In the genomic region with DNA sequence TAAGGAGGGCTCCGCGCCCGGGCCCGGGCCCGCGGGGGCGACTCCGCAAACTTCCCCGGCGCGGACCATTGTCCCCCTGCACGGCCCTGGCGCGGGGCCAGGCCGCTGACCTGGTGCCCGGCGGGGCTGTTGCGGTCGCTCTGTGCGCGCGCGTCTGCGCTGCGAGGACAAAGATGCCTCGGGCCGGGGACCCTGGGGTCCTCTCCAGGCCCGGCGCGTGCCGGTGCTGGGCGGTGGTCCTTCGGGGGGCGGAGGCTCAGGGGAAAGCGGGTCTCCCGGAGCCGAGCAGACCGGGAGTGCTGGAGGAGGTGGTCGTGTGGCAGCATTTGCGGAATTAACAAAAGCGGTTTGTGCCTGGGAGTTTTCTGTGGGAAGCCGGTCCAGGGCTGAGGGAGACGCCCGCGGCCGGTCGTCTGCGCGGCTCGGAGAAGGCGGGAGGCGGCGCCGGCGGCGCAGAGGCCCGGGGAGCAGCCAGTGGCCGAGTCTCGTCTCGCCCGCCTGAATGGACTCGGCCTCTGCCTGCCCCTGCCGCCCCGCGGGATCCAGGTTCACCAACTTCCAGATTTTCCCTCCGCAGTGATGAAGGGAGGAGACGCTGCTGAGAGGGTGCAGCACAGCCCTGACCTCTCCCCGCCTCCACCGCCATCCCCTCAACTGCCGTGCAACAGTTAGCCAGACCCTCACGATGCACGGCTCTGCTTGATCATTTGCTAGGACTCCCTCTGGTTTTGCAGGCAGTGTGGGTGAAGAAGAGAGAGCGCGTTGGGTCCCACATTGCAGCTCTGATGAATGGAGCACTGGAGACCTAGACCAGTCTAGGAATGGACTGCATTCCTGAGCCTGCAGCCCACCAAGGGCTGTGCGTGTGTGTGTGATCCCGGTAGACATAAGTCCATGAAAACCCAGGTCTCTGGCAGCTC, we compare ENCODE assay signal across 8 cellular contexts. TPM values are rescaled to one million over a fixed set of nuclear protein-coding genes. Genes with fewer than 3 reads are reported as not detected.
A peak's percentile ranks its signal among the peaks of the same experiment; 100 is the strongest.
DNase-seq lines count a peak whose midpoint lies in the region; ATAC-seq and TF ChIP-seq lines count a peak whose summit lies in the region.

No MANE protein-coding gene starts in this region.

- H3K79me1 ChIP-seq in IMR-90 (ENCODE audit: low read depth in 1 of 2, low read length in 2 of 2), result no peaks in the 10 kb centered on the region

- H3K9me3 ChIP-seq in IMR-90 (ENCODE audit: control insufficient read depth, insufficient read depth, low read length) (no peaks in the 10 kb centered on the region), esophagus (ENCODE audit: control insufficient read depth in 2 of 2, insufficient read depth in 1 of 2, low read depth in 1 of 2, low read length in 1 of 2) (no peaks in the 10 kb centered on the region), muscle layer of colon (ENCODE audit: low read length) (no peaks in the 10 kb centered on the region)

- H2AK9ac ChIP-seq in IMR-90 (replicated peaks; ENCODE audit: low read depth, low read length, poor library complexity), result peak overlapping the region; percentile 66

- peaks cover 6% of the 10 kb centered on the region for H4K20me1 ChIP-seq in IMR-90 (ENCODE audit: insufficient read depth, low read length)

- CTCF ChIA-PET in AG04449 (lab: Yijun Ruan, JAX), result interaction anchor here (1.0 to 1.6 kb wide), 5 partner anchors 11 to 632 kb away, joined by 3 to 5 read pairs (median 4); no protein-coding TSS in a partner anchor
- CTCF ChIA-PET in IMR-90 (lab: Yijun Ruan, JAX), result no interaction called here

- H3K27me3 ChIP-seq in IMR-90 (ENCODE audit: control insufficient read depth, insufficient read depth, low read length), result peaks cover 12% of the 10 kb centered on the region; the same call in 1 of the 2 replicates
- no peaks in the 10 kb centered on the region for H3K27me3 ChIP-seq in esophagus (ENCODE audit: control insufficient read depth in 1 of 2, insufficient read depth in 2 of 2, low read length in 2 of 2)
- no peaks in the 10 kb centered on the region for H3K27me3 ChIP-seq in muscle layer of colon (ENCODE audit: control insufficient read depth in 1 of 2, insufficient read depth in 2 of 2, low read length in 2 of 2)

- intact Hi-C loops in IMR-90 (cut with micrococcal nuclease), result loop anchor here (5.0 kb wide), 5 partner anchors 35 to 155 kb away; a partner anchor contains a TSS

- peak overlapping the region; percentile 82 for H3K4me2 ChIP-seq in IMR-90 (ENCODE audit: low read depth, low read length)

- in situ Hi-C loops in IMR-90 (cut with MboI; ENCODE audit: low sequenced_read_pairs), result no loop called here

- H4K5ac ChIP-seq in IMR-90 (ENCODE audit: low read depth, low read length), result no peak overlapping the region

- H3K56ac ChIP-seq in IMR-90 (ENCODE audit: extremely low read depth, insufficient read depth, low read length), result no peak overlapping the region

- H3K14ac ChIP-seq in IMR-90 (replicated peaks; ENCODE audit: low read depth, low read length), result no peak overlapping the region

- POLR2A ChIA-PET in AG04449 (lab: Yijun Ruan, JAX), result interaction anchor here (0.7 to 1.0 kb wide), 2 partner anchors 13 to 84 kb away, joined by 3 read pairs; no protein-coding TSS in a partner anchor
- POLR2A ChIA-PET in IMR-90 (lab: Charles Lee; ENCODE audit: unreplicated experiment), result no interaction called here

- no peak overlapping the region for H3K18ac ChIP-seq in IMR-90 (ENCODE audit: low read depth, low read length)

- TF ChIP-seq CTCF in AG04449 (IDR thresholded peaks at IDR 0.05; ENCODE audit: insufficient read depth, low read length, missing control alignments) (no peak), IMR-90 (conservative IDR thresholded peaks at IDR 0.05; ENCODE audit: low read depth, low read length) (no peak)

- peak overlapping the region; percentile 93 for H2AFZ ChIP-seq in IMR-90 (replicated peaks; ENCODE audit: low read length, poor library complexity)

- no peak for DNase-seq in AG04449 (ENCODE audit: low read depth, low spot score)
- peak; percentile 10 for DNase-seq in IMR-90
- DNase-seq in activated CD4-positive, alpha-beta T cell treated with anti-CD3 and anti-CD28 coated beads, Interleukin-2, amount 50 U/mL, for 48 hours, result peak; percentile 17 to 23

- peak; percentile 12 for ATAC-seq in GM18511 (IDR thresholded peaks at IDR 0.05; ENCODE audit: unreplicated experiment)
- ATAC-seq in IMR-90 (ENCODE audit: low read depth), result peak; percentile 28
- no peak for ATAC-seq in GM21825 (IDR thresholded peaks at IDR 0.05; ENCODE audit: unreplicated experiment)

- H3K9ac ChIP-seq in IMR-90 (ENCODE audit: low read depth, low read length) (no peak overlapping the region), muscle layer of colon (ENCODE audit: low read length) (peak overlapping the region; percentile 6)

- H3K4ac ChIP-seq in IMR-90 (ENCODE audit: low read depth, low read length), result no peak overlapping the region

- no peaks in the 10 kb centered on the region for H3K36me3 ChIP-seq in IMR-90 (ENCODE audit: control insufficient read depth, insufficient read depth, low read length)
- no peaks in the 10 kb centered on the region for H3K36me3 ChIP-seq in esophagus (ENCODE audit: control insufficient read depth in 2 of 2, insufficient read depth in 2 of 2, low read length in 1 of 2)
- H3K36me3 ChIP-seq in muscle layer of colon (ENCODE audit: insufficient read depth, low read length), result no peaks in the 10 kb centered on the region
- H3K36me3 ChIP-seq in urinary bladder (ENCODE audit: insufficient read depth), result no peaks in the 10 kb centered on the region

- no peak overlapping the region for H4K91ac ChIP-seq in IMR-90 (ENCODE audit: insufficient read depth, low read depth, low read length)

- BruUV-seq in IMR-90 (replicated peaks; lab: Mats Ljungman, UMichigan), result no TSS peak

- H3K27ac ChIP-seq in IMR-90 (ENCODE audit: insufficient read depth, low read length) (no peak overlapping the region), esophagus (ENCODE audit: low read depth in 2 of 2, low read length in 1 of 2) (peak overlapping the region in 1 of 2 donors; percentile 51), muscle layer of colon (ENCODE audit: low read depth, low read length) (peak overlapping the region; percentile 61), urinary bladder (ENCODE audit: low read depth) (no peak overlapping the region)

- peak overlapping the region; percentile 65 for H3K4me3 ChIP-seq in AG04449 (ENCODE audit: low read depth, low read length)
- H3K4me3 ChIP-seq in IMR-90 (ENCODE audit: insufficient read depth, low read depth, low read length), result peak overlapping the region; percentile 51
- H3K4me3 ChIP-seq in esophagus (ENCODE audit: low read depth in 1 of 2, low read length in 2 of 2), result peak overlapping the region; percentile 56 to 57
- peak overlapping the region; percentile 48 to 64 for H3K4me3 ChIP-seq in muscle layer of colon (ENCODE audit: low read depth in 1 of 2, low read length in 2 of 2)
- H3K4me3 ChIP-seq in urinary bladder (ENCODE audit: low read depth, low read length), result peak overlapping the region; percentile 68

- H2AK5ac ChIP-seq in IMR-90 (ENCODE audit: low read depth, low read length), result no peak overlapping the region

- no peak overlapping the region for H2BK15ac ChIP-seq in IMR-90 (ENCODE audit: low read depth, low read length)

- H2BK20ac ChIP-seq in IMR-90 (ENCODE audit: low read depth, low read length), result no peak overlapping the region

- H2BK5ac ChIP-seq in IMR-90 (ENCODE audit: low read depth, low read length, poor library complexity, severe bottlenecking), result no peak overlapping the region

- 0 out of 4 replicates have a peak overlapping the region, but pooled peaks of 1 of the 2 experiments have one; percentile 10 for H4K8ac ChIP-seq in IMR-90 (ENCODE audit: low read depth in 2 of 2, low read length in 2 of 2)

- peak overlapping the region; percentile 84 for H3K23ac ChIP-seq in IMR-90 (ENCODE audit: low read depth, low read length)

- H2BK120ac ChIP-seq in IMR-90 (ENCODE audit: low read depth, low read length), result no peak overlapping the region

- TF ChIP-seq POLR2A in IMR-90 (IDR thresholded peaks at IDR 0.05; ENCODE audit: low read depth, low read length), result no peak

- WGBS in IMR-90 (ENCODE audit: extremely low coverage in 2 of 2, insufficient read length in 1 of 2), 2 experiments, result 1% methylated on average over 24 of the region's 76 CpGs; no CpG with 5 or more reads in 1 of the 2 experiments
- 1% methylated on average over 69 to 76 of the region's 76 CpGs for WGBS in esophagus, 2 donors
- under 1% methylated on average over 76 of the region's 76 CpGs for WGBS in urinary bladder

- H3K9me1 ChIP-seq in IMR-90 (ENCODE audit: insufficient read depth, low read length), result peaks cover 4% of the 10 kb centered on the region; the same call in 1 of the 2 replicates

- dilution Hi-C loops in IMR-90 (cut with HindIII; ENCODE audit: low sequenced_read_pairs, unreplicated experiment), result no loop called here

- TF ChIP-seq RAD21 in IMR-90 (IDR thresholded peaks at IDR 0.05; ENCODE audit: low read length), result no peak

- peaks cover 10% of the 10 kb centered on the region for H3K4me1 ChIP-seq in IMR-90 (ENCODE audit: control insufficient read depth, insufficient read depth, low read length)
- H3K4me1 ChIP-seq in esophagus (ENCODE audit: control insufficient read depth in 2 of 2, insufficient read depth in 2 of 2, low read length in 1 of 2), result peaks cover 0 to 9% of the 10 kb centered on the region in 2 donors
- peaks cover 17% of the 10 kb centered on the region for H3K4me1 ChIP-seq in muscle layer of colon (ENCODE audit: insufficient read depth, low read length)
- H3K4me1 ChIP-seq in urinary bladder (ENCODE audit: insufficient read depth), result no peaks in the 10 kb centered on the region

TF ChIP-seq in IMR-90, 13 proteins besides CTCF, POLR2A, EP300 and RAD21:
- TF ChIP-seq BHLHE40 (IDR thresholded peaks at IDR 0.05; ENCODE audit: low read depth, low read length), result no peak
- no peak for TF ChIP-seq MXI1 (IDR thresholded peaks at IDR 0.05; ENCODE audit: borderline replicate concordance, low read depth, low read length)
- TF ChIP-seq MAZ (IDR thresholded peaks at IDR 0.05; ENCODE audit: borderline replicate concordance, low read depth, low read length), result no peak

RNA-seq across cellular contexts. Expression of a gene that starts 0.7 kb away (rescaled TPM):
- 0.90 and 1.1 TPM in 2 replicates for total RNA-seq in IMR-90 (2012; rRNA removed)
- 0.36 and 0.38 TPM in 2 replicates for polyA plus RNA-seq in IMR-90 (2012; rRNA removed)
- polyA plus RNA-seq in IMR-90 (2012; cell fraction: cytosol; rRNA removed), result 0.14 and 0.18 TPM in 2 replicates
- 0.63 and 0.66 TPM in 2 replicates for polyA plus RNA-seq in IMR-90 (2012; cell fraction: nucleus; rRNA removed; ENCODE audit: low replicate concordance)
- under 1 TPM; 0.11 to 0.12 TPM for polyA plus RNA-seq in esophagus
- total RNA-seq in urinary bladder, result 3.8 TPM
- polyA plus RNA-seq in urinary bladder, result 0.51 TPM
